Comparison of ENCODE assay signal across 10 cellular contexts in genomic region chr5:68264024-68264956, GRCh38. TPM values are rescaled to one million over a fixed set of nuclear protein-coding genes. Genes with fewer than 3 reads are reported as not detected.
DNase-seq lines count a peak whose midpoint lies in the region; ATAC-seq, FAIRE-seq and TF ChIP-seq lines count a peak whose summit lies in the region.
"Had no signal": no experiment of that assay in that cellular context is flagged by ENCODE, and none has a peak within 500 bp of the region (broad histone marks: within the 10 kb centered on the region; RNA-seq: fewer than 3 reads in every experiment).

No MANE protein-coding gene starts in this region.

- H3K4me1 ChIP-seq in Peyer's patch (peaks cover 0 to 81% (median 23%) of the 10 kb centered on the region in 4 donors), gastroesophageal sphincter (peaks cover 49 to 92% (median 53%) of the 10 kb centered on the region in 3 donors)

- H3K4me3 Mint-ChIP-seq in activated CD8-positive, alpha-beta memory T cell treated with anti-CD3 and anti-CD28 coated beads, Interleukin-2, amount 10 ng/mL, durations not matched to agents 7 days and 5 days, result no peak overlapping the region

- H3K9me3 Mint-ChIP-seq in activated CD8-positive, alpha-beta memory T cell treated with anti-CD3 and anti-CD28 coated beads, Interleukin-2, amount 10 ng/mL, durations not matched to agents 7 days and 5 days (ENCODE audit: low read depth), result no peaks in the 10 kb centered on the region

- no peak for TF ChIP-seq EP300 in gastroesophageal sphincter (IDR thresholded peaks at IDR 0.05)

- peak; percentile 34 for ATAC-seq in gastroesophageal sphincter
- ATAC-seq in activated CD8-positive, alpha-beta memory T cell treated with anti-CD3 and anti-CD28 coated beads, Interleukin-2, amount 10 ng/mL, durations not matched to agents 7 days and 5 days, result no peak

- no peak for FAIRE-seq in urothelium cell line (lab: Jason Lieb, UNC)

- no peaks in the 10 kb centered on the region for H3K36me3 ChIP-seq in Peyer's patch
- no peaks in the 10 kb centered on the region for H3K36me3 ChIP-seq in gastroesophageal sphincter

- H3K4me1 Mint-ChIP-seq in activated CD8-positive, alpha-beta memory T cell treated with anti-CD3 and anti-CD28 coated beads, Interleukin-2, amount 10 ng/mL, durations not matched to agents 7 days and 5 days, result peaks cover 68% of the 10 kb centered on the region

- CTCF ChIA-PET in activated CD8-positive, alpha-beta memory T cell treated with anti-CD3 and anti-CD28 coated beads, Interleukin-2, amount 10 ng/mL, durations not matched to agents 7 days and 5 days (lab: Charles Lee), result interaction anchor here (1.3 to 1.5 kb wide), 3 partner anchors 8 to 22 kb away, joined by 3 to 5 read pairs (median 3); no protein-coding TSS in a partner anchor

- TF ChIP-seq POLR2A in Peyer's patch (IDR thresholded peaks at IDR 0.05) (peak in 1 of 2 donors; percentile 54), gastroesophageal sphincter (IDR thresholded peaks at IDR 0.05) (no peak)

- 70% methylated on average over 8 of the region's 10 CpGs for WGBS in gastroesophageal sphincter (ENCODE audit: low coverage in 1 of 2), 2 donors

- TF ChIP-seq CTCF in AG10803 (conservative IDR thresholded peaks at IDR 0.05; ENCODE audit: low read length) (no peak), Peyer's patch (IDR thresholded peaks at IDR 0.05) (no peak), gastroesophageal sphincter (IDR thresholded peaks at IDR 0.05) (no peak)

- H3K4me3 ChIP-seq in AG10803 (ENCODE audit: low read length), result no peak overlapping the region
- no peak overlapping the region for H3K4me3 ChIP-seq in Peyer's patch
- no peak overlapping the region for H3K4me3 ChIP-seq in gastroesophageal sphincter

- H3K9me3 ChIP-seq in Peyer's patch (no peaks in the 10 kb centered on the region), gastroesophageal sphincter (no peaks in the 10 kb centered on the region)

- no peak overlapping the region for H3K27ac Mint-ChIP-seq in activated CD8-positive, alpha-beta memory T cell treated with anti-CD3 and anti-CD28 coated beads, Interleukin-2, amount 10 ng/mL, durations not matched to agents 7 days and 5 days

- no peaks in the 10 kb centered on the region for H3K27me3 Mint-ChIP-seq in activated CD8-positive, alpha-beta memory T cell treated with anti-CD3 and anti-CD28 coated beads, Interleukin-2, amount 10 ng/mL, durations not matched to agents 7 days and 5 days

- peaks cover 7% of the 10 kb centered on the region for H3K36me3 Mint-ChIP-seq in activated CD8-positive, alpha-beta memory T cell treated with anti-CD3 and anti-CD28 coated beads, Interleukin-2, amount 10 ng/mL, durations not matched to agents 7 days and 5 days

- DNase-seq in AG10803 (ENCODE audit: low read depth) (peak; percentile 70), Peyer's patch (peak in 2 of 3 donors; percentile 68 to 79), non-pigmented ciliary epithelial cell (ENCODE audit: low read depth) (peak; percentile 50), midbrain (lab: John Stamatoyannopoulos, UW) (no peak), urothelium cell line (ENCODE audit: low spot score) (no peak), NCI-H2171 treated with DMSO at 0.1 percent for 48 hours (lab: John Stamatoyannopoulos, UW) (no peak)
- DNase-seq in activated CD8-positive, alpha-beta memory T cell treated with anti-CD3 and anti-CD28 coated beads, Interleukin-2, amount 10 ng/mL, durations not matched to agents 7 days and 5 days, result no peak
- DNase-seq: NCI-H510A treated with DMSO at 0.1 percent for 48 hours had no signal

- H3K27me3 ChIP-seq in Peyer's patch (no peaks in the 10 kb centered on the region), gastroesophageal sphincter (no peaks in the 10 kb centered on the region)

- peak overlapping the region in 3 of 4 donors; percentile 29 to 82 (median 76) for H3K27ac ChIP-seq in Peyer's patch
- peak overlapping the region; percentile 80 to 86 (median 83) for H3K27ac ChIP-seq in gastroesophageal sphincter
- H3K27ac ChIP-seq: HL-60 had no signal

RNA-seq across cellular contexts. Expression of gene PIK3R1, which starts 48.7 kb away (rescaled TPM):
- total RNA-seq in Peyer's patch (100 to 1,000 TPM in 1 of 4 donors, 10 to 100 TPM in 3; 69.3 to 113 (median 87.5) TPM), gastroesophageal sphincter (100 to 1,000 TPM; 188 to 403 (median 312) TPM)
- 10 to 100 TPM; 78.4 to 84.7 TPM for total RNA-seq in activated CD8-positive, alpha-beta memory T cell treated with anti-CD3 and anti-CD28 coated beads, Interleukin-2, amount 10 ng/mL, durations not matched to agents 7 days and 5 days

Comparison
In these comparisons a context has a peak if more than half of its experiments do, and no peak if none do; other contexts are left out.
1. DNase-seq: peak in AG10803 (single experiment), Peyer's patch (2 of 3) and non-pigmented ciliary epithelial cell (single experiment); none in midbrain (single experiment), urothelium cell line (single experiment), NCI-H2171 treated with DMSO at 0.1 percent for 48 hours (single experiment) and activated CD8-positive, alpha-beta memory T cell treated with anti-CD3 and anti-CD28 coated beads, Interleukin-2, amount 10 ng/mL, durations not matched to agents 7 days and 5 days (single experiment).